In the genomic region with DNA sequence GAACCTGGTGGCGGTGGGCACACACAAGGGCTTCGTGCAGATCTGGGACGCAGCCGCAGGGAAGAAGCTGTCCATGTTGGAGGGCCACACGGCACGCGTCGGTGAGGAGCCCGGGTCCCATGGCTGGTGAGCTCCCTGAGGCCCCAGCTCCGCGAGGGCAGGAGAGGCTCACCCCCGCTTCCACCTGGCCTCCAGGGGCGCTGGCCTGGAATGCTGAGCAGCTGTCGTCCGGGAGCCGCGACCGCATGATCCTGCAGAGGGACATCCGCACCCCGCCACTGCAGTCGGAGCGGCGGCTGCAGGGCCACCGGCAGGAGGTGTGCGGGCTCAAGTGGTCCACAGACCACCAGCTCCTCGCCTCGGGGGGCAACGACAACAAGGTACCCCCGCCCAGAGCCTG, we compare ENCODE assay signal across 1 cellular context.
A peak's percentile ranks its signal among the peaks of the same experiment; 100 is the strongest.
TF ChIP-seq lines count a peak whose summit lies in the region.

No MANE protein-coding gene starts in this region.

TF ChIP-seq in H1, 55 proteins besides CTCF, POLR2A, EP300 and RAD21:
- TF ChIP-seq TEAD4 (IDR thresholded peaks at IDR 0.05; ENCODE audit: low read depth, low read length) (peak; percentile 75), CREB1 (IDR thresholded peaks at IDR 0.05) (no peak)
